ENCODE assay signal across 17 cellular contexts in the genomic region with DNA sequence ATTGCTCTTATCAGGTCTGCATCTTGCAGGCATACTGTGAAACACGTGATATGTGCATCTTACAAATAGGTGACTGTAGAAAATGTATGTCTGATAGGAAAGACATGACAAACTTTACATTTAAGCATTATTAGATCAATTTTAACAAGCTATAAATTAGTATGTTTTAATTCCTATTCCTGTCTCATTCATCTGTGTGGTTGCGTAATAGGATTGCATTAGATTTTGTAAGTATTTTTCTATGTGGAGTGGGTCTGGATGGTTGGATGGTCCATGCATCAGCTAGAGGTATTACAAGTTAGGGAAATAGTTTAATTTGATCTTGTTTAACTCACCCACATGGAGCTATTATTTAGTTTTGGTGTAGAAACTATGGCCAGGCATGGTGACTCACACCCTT.
"Had no signal": no experiment of that assay in that cellular context is flagged by ENCODE, and none has a peak within 500 bp of the region (broad histone marks: within the 10 kb centered on the region; RNA-seq: fewer than 3 reads in every experiment).

No MANE protein-coding gene starts in this region.

- DNase-seq: activated CD4-positive, alpha-beta T cell treated with anti-CD3 and anti-CD28 coated beads for 4 hours; activated CD8-positive, alpha-beta T cell treated with anti-CD3 and anti-CD28 coated beads for 36 hours; activated naive CD4-positive, alpha-beta T cell; caudate nucleus; effector memory CD4-positive, alpha-beta T cell; glutamatergic neuron; immature natural killer cell; left cardiac atrium; naive B cell; posterior cingulate gyrus; small intestine; T1000; uterus had no signal

- H3K9me3 ChIP-seq: uterus had no signal

- H3K4me1 ChIP-seq: uterus had no signal

- H3K27me3 Mint-ChIP-seq: activated CD8-positive, alpha-beta T cell treated with anti-CD3 and anti-CD28 coated beads for 36 hours; naive B cell had no signal

- H3K36me3 ChIP-seq: uterus had no signal

- ATAC-seq: activated CD8-positive, alpha-beta T cell treated with anti-CD3 and anti-CD28 coated beads for 36 hours; left cardiac atrium had no signal

- H3K9me3 Mint-ChIP-seq: activated CD8-positive, alpha-beta T cell treated with anti-CD3 and anti-CD28 coated beads for 36 hours; activated T-helper 1 cell treated with anti-CD3 and anti-CD28 coated beads, Interleukin-12 subunit alpha, Interleukin-12 subunit beta, Interleukin-2, Interleukin-4 antibody, amounts not matched to agents 30 ng/mL and 10 ng/mL and 1 ng/mL, durations not matched to agents 14 hours and 24 hours and 36 hours; immature natural killer cell; naive B cell had no signal

- H3K27me3 ChIP-seq: uterus had no signal

- H3K4me3 ChIP-seq: coronary artery, lung, uterus had no signal

- H3K27ac Mint-ChIP-seq: activated T-helper 1 cell treated with anti-CD3 and anti-CD28 coated beads, Interleukin-12 subunit alpha, Interleukin-12 subunit beta, Interleukin-2, Interleukin-4 antibody, amounts not matched to agents 30 ng/mL and 10 ng/mL and 1 ng/mL, durations not matched to agents 14 hours and 24 hours and 36 hours had no signal

- FAIRE-seq: small intestine had no signal

- H3K27ac ChIP-seq: coronary artery, epithelial cell of prostate, uterus had no signal

- H3K4me3 Mint-ChIP-seq: activated CD8-positive, alpha-beta T cell treated with anti-CD3 and anti-CD28 coated beads for 36 hours; activated T-helper 1 cell treated with anti-CD3 and anti-CD28 coated beads, Interleukin-12 subunit alpha, Interleukin-12 subunit beta, Interleukin-2, Interleukin-4 antibody, amounts not matched to agents 30 ng/mL and 10 ng/mL and 1 ng/mL, durations not matched to agents 14 hours and 24 hours and 36 hours; immature natural killer cell; naive B cell had no signal
